Comparison of ENCODE assay signal across 15 cellular contexts in genomic region chr16:5206331-5206990, GRCh38.
"Had no signal": no experiment of that assay in that cellular context is flagged by ENCODE, and none has a peak within 500 bp of the region (broad histone marks: within the 10 kb centered on the region; RNA-seq: fewer than 3 reads in every experiment).

No MANE protein-coding gene starts in this region.

- H3K27ac Mint-ChIP-seq: mesothelial cell of epicardium; natural killer cell treated with Interleukin-12 subunit alpha and Interleukin-12 subunit beta and Interleukin-15 and Interleukin-18, amount 100 ng/mL, for 72 hours; stimulated activated naive B cell treated with anti-CD40 and anti-IgM and Interleukin-4, amounts not matched to agents 10 μg/mL and 1 μg/mL and 100 μg/mL, for 72 hours; stimulated activated naive CD8-positive, alpha-beta T cell treated with anti-CD3 and anti-CD28 coated beads, Interleukin-15, amount 100 ng/mL, for 72 hours had no signal

- H3K4me3 ChIP-seq: colonic mucosa, esophagus squamous epithelium, gastroesophageal sphincter, hepatocyte, thoracic aorta, transverse colon had no signal

- DNase-seq: colonic mucosa; dermis blood vessel endothelial cell; esophagus squamous epithelium; foreskin fibroblast; mammary epithelial cell; stimulated activated CD4-positive, alpha-beta T cell treated with anti-CD3 and anti-CD28 coated beads, Interleukin-2, amount 100 ng/mL, for 24 hours; stimulated activated CD4-positive, alpha-beta T cell treated with anti-CD3 and anti-CD28 coated beads, Interleukin-4, amount 100 ng/mL, for 4 hours; stimulated activated naive B cell treated with anti-CD40 and anti-IgM and Interleukin-4, amounts not matched to agents 10 μg/mL and 1 μg/mL and 100 μg/mL, for 72 hours; stimulated activated naive CD8-positive, alpha-beta T cell treated with anti-CD3 and anti-CD28 coated beads, Interleukin-15, amount 100 ng/mL, for 72 hours; transverse colon had no signal

- H3K27me3 Mint-ChIP-seq: stimulated activated naive CD8-positive, alpha-beta T cell treated with anti-CD3 and anti-CD28 coated beads, Interleukin-15, amount 100 ng/mL, for 72 hours had no signal

- H3K9me3 Mint-ChIP-seq: natural killer cell treated with Interleukin-12 subunit alpha and Interleukin-12 subunit beta and Interleukin-15 and Interleukin-18, amount 100 ng/mL, for 72 hours had no signal

- H3K4me3 Mint-ChIP-seq: mesothelial cell of epicardium; natural killer cell treated with Interleukin-12 subunit alpha and Interleukin-12 subunit beta and Interleukin-15 and Interleukin-18, amount 100 ng/mL, for 72 hours; stimulated activated naive B cell treated with anti-CD40 and anti-IgM and Interleukin-4, amounts not matched to agents 10 μg/mL and 1 μg/mL and 100 μg/mL, for 72 hours; stimulated activated naive CD8-positive, alpha-beta T cell treated with anti-CD3 and anti-CD28 coated beads, Interleukin-15, amount 100 ng/mL, for 72 hours had no signal

- H3K36me3 Mint-ChIP-seq: mesothelial cell of epicardium; natural killer cell treated with Interleukin-12 subunit alpha and Interleukin-12 subunit beta and Interleukin-15 and Interleukin-18, amount 100 ng/mL, for 72 hours; stimulated activated naive B cell treated with anti-CD40 and anti-IgM and Interleukin-4, amounts not matched to agents 10 μg/mL and 1 μg/mL and 100 μg/mL, for 72 hours had no signal

- H3K4me1 Mint-ChIP-seq: mesothelial cell of epicardium; stimulated activated naive B cell treated with anti-CD40 and anti-IgM and Interleukin-4, amounts not matched to agents 10 μg/mL and 1 μg/mL and 100 μg/mL, for 72 hours; stimulated activated naive CD8-positive, alpha-beta T cell treated with anti-CD3 and anti-CD28 coated beads, Interleukin-15, amount 100 ng/mL, for 72 hours had no signal
